1 cellular context compared by ENCODE assay signal in the genomic region with DNA sequence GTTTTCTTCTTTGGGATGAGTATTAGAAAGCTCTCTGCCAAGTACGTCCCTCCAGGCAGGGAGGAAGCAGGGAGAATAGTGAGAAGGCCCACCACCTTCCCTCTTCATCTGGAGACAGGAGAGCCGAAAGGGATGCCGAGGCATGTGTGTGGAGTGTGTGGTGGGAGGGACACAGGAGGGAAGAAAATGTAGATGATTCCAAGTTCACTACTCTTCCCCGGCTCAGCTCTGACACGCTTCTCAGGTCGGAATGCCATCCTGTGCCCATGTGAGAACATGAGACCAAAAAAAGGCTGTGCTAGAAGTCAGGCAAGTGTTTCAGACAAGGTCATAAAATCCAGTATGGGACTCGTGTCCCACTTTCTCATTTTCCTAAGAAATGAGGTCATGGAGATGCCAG.
TF ChIP-seq lines count a peak whose summit lies in the region.

No MANE protein-coding gene starts in this region.

TF ChIP-seq in IMR-90, 13 proteins besides CTCF, POLR2A, EP300 and RAD21:
- no peak for TF ChIP-seq RFX5 (IDR thresholded peaks at IDR 0.05; ENCODE audit: low read depth, low read length)
- no peak for TF ChIP-seq RCOR1 (IDR thresholded peaks at IDR 0.05; ENCODE audit: insufficient replicate concordance, low read length)
- no peak for TF ChIP-seq ELK1 (IDR thresholded peaks at IDR 0.05; ENCODE audit: borderline replicate concordance, low read depth, low read length)
- TF ChIP-seq MXI1 (IDR thresholded peaks at IDR 0.05; ENCODE audit: borderline replicate concordance, low read depth, low read length): no peak
- TF ChIP-seq BHLHE40 (IDR thresholded peaks at IDR 0.05; ENCODE audit: low read depth, low read length): no peak
- TF ChIP-seq FOS (IDR thresholded peaks at IDR 0.05; ENCODE audit: low read depth, low read length): no peak
- TF ChIP-seq MAZ (IDR thresholded peaks at IDR 0.05; ENCODE audit: borderline replicate concordance, low read depth, low read length): no peak
- no peak for TF ChIP-seq MAFK (IDR thresholded peaks at IDR 0.05; ENCODE audit: low read depth, low read length)
- no peak for TF ChIP-seq CEBPB (IDR thresholded peaks at IDR 0.05; ENCODE audit: low read depth, low read length)
- TF ChIP-seq NFE2L2 (IDR thresholded peaks at IDR 0.05; ENCODE audit: low read depth, low read length): no peak
- TF ChIP-seq SMC3 (IDR thresholded peaks at IDR 0.05; ENCODE audit: low read depth, low read length): no peak
- no peak for TF ChIP-seq USF2 (IDR thresholded peaks at IDR 0.05; ENCODE audit: low read depth, low read length)
- TF ChIP-seq CHD1 (IDR thresholded peaks at IDR 0.05; ENCODE audit: low read depth, low read length): no peak
